9 cellular contexts compared by ENCODE assay signal in genomic region chr2:175309799-175310198, GRCh38.
DNase-seq lines count a peak whose midpoint lies in the region; ATAC-seq and TF ChIP-seq lines count a peak whose summit lies in the region.
"Had no signal": no experiment of that assay in that cellular context is flagged by ENCODE, and none has a peak within 500 bp of the region (broad histone marks: within the 10 kb centered on the region; RNA-seq: fewer than 3 reads in every experiment).

No MANE protein-coding gene starts in this region.

- H3K36me3 Mint-ChIP-seq in activated T-helper 2 cell treated with anti-CD3 and anti-CD28 coated beads, Interferon-gamma antibody, Interleukin-2, Interleukin-4, amounts not matched to agents 10 μg/mL and 5 μg/mL and 100 μg/mL, durations not matched to agents 14 hours and 24 hours and 36 hours (ENCODE audit: low read depth), result no peaks in the 10 kb centered on the region
- H3K36me3 Mint-ChIP-seq: activated naive CD8-positive, alpha-beta T cell had no signal

- H3K4me1 ChIP-seq in cardiac muscle cell (ENCODE audit: low read depth) (peaks cover 7% of the 10 kb centered on the region), right cardiac atrium (ENCODE audit: control insufficient read depth, insufficient read depth, low read length) (no peaks in the 10 kb centered on the region)

- no peaks in the 10 kb centered on the region for H3K4me1 Mint-ChIP-seq in activated T-helper 2 cell treated with anti-CD3 and anti-CD28 coated beads, Interferon-gamma antibody, Interleukin-2, Interleukin-4, amounts not matched to agents 10 μg/mL and 5 μg/mL and 100 μg/mL, durations not matched to agents 14 hours and 24 hours and 36 hours (ENCODE audit: low read depth)

- H3K9me3 Mint-ChIP-seq in activated T-helper 2 cell treated with anti-CD3 and anti-CD28 coated beads, Interferon-gamma antibody, Interleukin-2, Interleukin-4, amounts not matched to agents 10 μg/mL and 5 μg/mL and 100 μg/mL, durations not matched to agents 14 hours and 24 hours and 36 hours, result no peaks in the 10 kb centered on the region

- peak; percentile 21 to 68 for DNase-seq in cardiac muscle cell (ENCODE audit: low read depth in 1 of 2, low spot score in 1 of 2)
- DNase-seq in right cardiac atrium, result no peak
- peak; percentile 14 for DNase-seq in LoVo (ENCODE audit: low spot score)
- DNase-seq in SK-N-DZ (ENCODE audit: low spot score), result peak; percentile 40
- DNase-seq in hepatic stellate cell (ENCODE audit: low spot score), result peak; percentile 3
- no peak for DNase-seq in activated T-helper 2 cell treated with anti-CD3 and anti-CD28 coated beads, Interferon-gamma antibody, Interleukin-2, Interleukin-4, amounts not matched to agents 10 μg/mL and 5 μg/mL and 100 μg/mL, durations not matched to agents 14 hours and 24 hours and 36 hours (ENCODE audit: low spot score)

- H3K27ac ChIP-seq in cardiac muscle cell, result no peak overlapping the region
- no peak overlapping the region for H3K27ac ChIP-seq in right cardiac atrium (ENCODE audit: low read length)

- intact Hi-C loops in right cardiac atrium (cut with DNase I), result no loop called here
- intact Hi-C loops in activated T-helper 2 cell treated with anti-CD3 and anti-CD28 coated beads, Interferon-gamma antibody, Interleukin-2, Interleukin-4, amounts not matched to agents 10 μg/mL and 5 μg/mL and 100 μg/mL, durations not matched to agents 14 hours and 24 hours and 36 hours (cut with micrococcal nuclease), result no loop called here

- peaks cover 27% of the 10 kb centered on the region for H3K27me3 Mint-ChIP-seq in activated T-helper 2 cell treated with anti-CD3 and anti-CD28 coated beads, Interferon-gamma antibody, Interleukin-2, Interleukin-4, amounts not matched to agents 10 μg/mL and 5 μg/mL and 100 μg/mL, durations not matched to agents 14 hours and 24 hours and 36 hours (ENCODE audit: low read depth)

- no peak overlapping the region for H3K27ac Mint-ChIP-seq in activated T-helper 2 cell treated with anti-CD3 and anti-CD28 coated beads, Interferon-gamma antibody, Interleukin-2, Interleukin-4, amounts not matched to agents 10 μg/mL and 5 μg/mL and 100 μg/mL, durations not matched to agents 14 hours and 24 hours and 36 hours
- H3K27ac Mint-ChIP-seq: activated naive CD8-positive, alpha-beta T cell had no signal

- WGBS in right cardiac atrium, result 50% methylated on average over 3 of the region's 3 CpGs

- no peaks in the 10 kb centered on the region for H3K36me3 ChIP-seq in cardiac muscle cell

- H3K27me3 ChIP-seq in cardiac muscle cell (no peaks in the 10 kb centered on the region), right cardiac atrium (ENCODE audit: control insufficient read depth, insufficient read depth) (no peaks in the 10 kb centered on the region)

- H3K4me3 ChIP-seq in cardiac muscle cell (no peak overlapping the region), right cardiac atrium (ENCODE audit: low read length) (no peak overlapping the region)

- ATAC-seq in right cardiac atrium, result no peak
- no peak for ATAC-seq in esophagus mucosa
- no peak for ATAC-seq in GM19328 (IDR thresholded peaks at IDR 0.05; ENCODE audit: unreplicated experiment)

- peak; percentile 36 for TF ChIP-seq CTCF in cardiac muscle cell (IDR thresholded peaks at IDR 0.05; ENCODE audit: low read depth, low read length)

- H3K9me3 ChIP-seq in cardiac muscle cell (ENCODE audit: low read depth) (no peaks in the 10 kb centered on the region), right cardiac atrium (ENCODE audit: control insufficient read depth, low read length) (no peaks in the 10 kb centered on the region)

- no peak overlapping the region for H3K4me3 Mint-ChIP-seq in activated T-helper 2 cell treated with anti-CD3 and anti-CD28 coated beads, Interferon-gamma antibody, Interleukin-2, Interleukin-4, amounts not matched to agents 10 μg/mL and 5 μg/mL and 100 μg/mL, durations not matched to agents 14 hours and 24 hours and 36 hours (ENCODE audit: low read depth)
- H3K4me3 Mint-ChIP-seq: activated naive CD8-positive, alpha-beta T cell had no signal

Comparison
In these comparisons a context has a peak if more than half of its experiments do, and no peak if none do; other contexts are left out.
1. DNase-seq: peak in cardiac muscle cell (2 of 2), LoVo (single experiment), SK-N-DZ (single experiment) and hepatic stellate cell (single experiment); none in right cardiac atrium (0 of 3) and activated T-helper 2 cell treated with anti-CD3 and anti-CD28 coated beads, Interferon-gamma antibody, Interleukin-2, Interleukin-4, amounts not matched to agents 10 μg/mL and 5 μg/mL and 100 μg/mL, durations not matched to agents 14 hours and 24 hours and 36 hours (single experiment).